ENCODE assay signal across 8 cellular contexts in genomic region chr7:76582848-76583631, GRCh38. TPM values are rescaled to one million over a fixed set of nuclear protein-coding genes. Genes with fewer than 3 reads are reported as not detected.
DNase-seq lines count a peak whose midpoint lies in the region; ATAC-seq and TF ChIP-seq lines count a peak whose summit lies in the region.
"Not testable (repeated sequence)": the region's sequence is repeated elsewhere in the genome, so short reads cannot be mapped to it uniquely, and the experiment has no call there.

No MANE protein-coding gene starts in this region.

- peak overlapping the region; percentile 65 for H3K4me3 Mint-ChIP-seq in T-helper 2 cell treated with Interferon-gamma antibody and Interleukin-4, amounts not matched to agents 5 μg/mL and 100 μg/mL, for 36 hours

- not testable (repeated sequence) for H3K9me3 ChIP-seq in adipocyte (ENCODE audit: control insufficient read depth, low read length); esophagus muscularis mucosa; psoas muscle; transverse colon

- H3K27ac Mint-ChIP-seq in T-helper 2 cell treated with Interferon-gamma antibody and Interleukin-4, amounts not matched to agents 5 μg/mL and 100 μg/mL, for 36 hours: peak overlapping the region; percentile 80

- peak overlapping the region; percentile 62 for H3K9ac ChIP-seq in adipocyte (ENCODE audit: low read length)

- H3K27ac ChIP-seq in esophagus muscularis mucosa (replicated peaks in 1 of 4) (peak overlapping the region; percentile 69 to 84 (median 80)), psoas muscle (peak overlapping the region; percentile 77), transverse colon (peak overlapping the region; percentile 79 to 90 (median 85))

- in situ Hi-C loops in transverse colon (cut with MboI; ENCODE audit: low pct_ligation_motif_present in 1 of 4, low pct_unique_long_range_greater_than_20kb in 1 of 4, low sequenced_read_pairs in 3 of 4): not testable (repeated sequence)

- H3K4me3 ChIP-seq in adipocyte (ENCODE audit: low read length): peak overlapping the region; percentile 63
- H3K4me3 ChIP-seq in esophagus muscularis mucosa, psoas muscle, transverse colon: not testable (repeated sequence)

- 11% methylated on average over 2 of the region's 2 CpGs for WGBS in esophagus muscularis mucosa
- WGBS in psoas muscle, 3 donors: 35 to 48% (median 42%) methylated on average over 1 of the region's 2 CpGs
- 14 to 21% methylated on average over 1 to 2 of the region's 2 CpGs for WGBS in transverse colon (ENCODE audit: low coverage in 1 of 2), 2 donors

- H3K27me3 Mint-ChIP-seq in T-helper 2 cell treated with Interferon-gamma antibody and Interleukin-4, amounts not matched to agents 5 μg/mL and 100 μg/mL, for 36 hours (ENCODE audit: low read depth): not testable (repeated sequence)

- not testable (repeated sequence) for TF ChIP-seq POLR2A in esophagus muscularis mucosa (IDR thresholded peaks at IDR 0.05; ENCODE audit: low read depth); transverse colon (IDR thresholded peaks at IDR 0.05)

- H3K36me3 ChIP-seq in adipocyte (ENCODE audit: control insufficient read depth, insufficient read depth, low read length, severe bottlenecking); esophagus muscularis mucosa; psoas muscle (ENCODE audit: insufficient read depth in 1 of 2, low read depth in 1 of 2); transverse colon: not testable (repeated sequence)

- peaks cover 38% of the 10 kb centered on the region for H3K4me1 Mint-ChIP-seq in T-helper 2 cell treated with Interferon-gamma antibody and Interleukin-4, amounts not matched to agents 5 μg/mL and 100 μg/mL, for 36 hours (ENCODE audit: low read depth)

- H3K36me3 Mint-ChIP-seq in T-helper 2 cell treated with Interferon-gamma antibody and Interleukin-4, amounts not matched to agents 5 μg/mL and 100 μg/mL, for 36 hours (ENCODE audit: low read depth): not testable (repeated sequence)

- TF ChIP-seq CTCF in esophagus muscularis mucosa (IDR thresholded peaks at IDR 0.05); psoas muscle (IDR thresholded peaks at IDR 0.05); transverse colon (IDR thresholded peaks at IDR 0.05): not testable (repeated sequence)

- DNase-seq in DMS79 (lab: John Stamatoyannopoulos, UW) (peak; percentile 69), NCI-H1092 treated with DMSO at 0.1 percent for 48 hours (lab: John Stamatoyannopoulos, UW) (peak; percentile 67), adipocyte (ENCODE audit: low read depth) (peak; percentile 84), left colon (peak; percentile 72 to 88), psoas muscle (peak; percentile 75 to 80), transverse colon (peak; percentile 82)
- DNase-seq in T-helper 2 cell treated with Interferon-gamma antibody and Interleukin-4, amounts not matched to agents 5 μg/mL and 100 μg/mL, for 36 hours (ENCODE audit: low spot score); esophagus muscularis mucosa (ENCODE audit: extremely low spot score): not testable (repeated sequence)

- intact Hi-C loops in esophagus muscularis mucosa (cut with DNase I); left colon (cut with DNase I, micrococcal nuclease); psoas muscle (cut with DNase I); transverse colon (cut with DNase I; ENCODE audit: low total_unique reads): not testable (repeated sequence)

- peak; percentile 96 for ATAC-seq in left colon
- ATAC-seq in psoas muscle: peak; percentile 98 to 100 (median 100)

- H3K27me3 ChIP-seq in adipocyte (replicated peaks; ENCODE audit: control insufficient read depth, insufficient read depth, low read length); esophagus muscularis mucosa; psoas muscle (ENCODE audit: insufficient read depth in 3 of 3, low read length in 2 of 3); transverse colon: not testable (repeated sequence)

- not testable (repeated sequence) for H3K9me3 Mint-ChIP-seq in T-helper 2 cell treated with Interferon-gamma antibody and Interleukin-4, amounts not matched to agents 5 μg/mL and 100 μg/mL, for 36 hours

- H3K4me1 ChIP-seq in adipocyte (ENCODE audit: control insufficient read depth, insufficient read depth, low read length) (peaks cover 22% of the 10 kb centered on the region), esophagus muscularis mucosa (peaks cover 20 to 40% (median 30%) of the 10 kb centered on the region in 4 donors), psoas muscle (peaks cover 27% of the 10 kb centered on the region), transverse colon (peaks cover 6 to 53% (median 11%) of the 10 kb centered on the region in 4 donors)

- not testable (repeated sequence) for TF ChIP-seq EP300 in esophagus muscularis mucosa (IDR thresholded peaks at IDR 0.05); transverse colon (IDR thresholded peaks at IDR 0.05; ENCODE audit: low read depth)

RNA-seq across cellular contexts. Expression of gene SPDYE16, which starts 39.9 kb away (rescaled TPM):
- under 1 TPM in 1 of 4 donors, not detected in 3; 0.19 TPM for total RNA-seq in esophagus muscularis mucosa
- under 1 TPM in 1 of 2 donors, not detected in 1; 0.12 TPM for total RNA-seq in left colon
- total RNA-seq in psoas muscle: under 1 TPM in 3 of 4 donors, not detected in 1; 0.40 to 0.60 (median 0.44) TPM
- under 1 TPM; 0.04 to 0.13 (median 0.10) TPM for polyA plus RNA-seq in psoas muscle
- not detected for total RNA-seq in transverse colon

RNA-seq across cellular contexts. Expression of gene POMZP3, which starts 44.0 kb away (rescaled TPM):
- 10 to 100 TPM in 2 of 4 donors, 1 to 10 TPM in 2; 4.9 to 16.4 (median 9.3) TPM for total RNA-seq in esophagus muscularis mucosa
- total RNA-seq in left colon: 1 to 10 TPM; 5.8 to 6.4 TPM
- 10 to 100 TPM in 2 of 4 donors, 1 to 10 TPM in 2; 3.5 to 30.5 (median 13.7) TPM for total RNA-seq in psoas muscle
- polyA plus RNA-seq in psoas muscle: 10 to 100 TPM in 2 of 3 donors, 1 to 10 TPM in 1; 3.7 to 19.1 (median 10.3) TPM
- 10 to 100 TPM in 2 of 4 donors, 1 to 10 TPM in 2; 1.5 to 38.2 (median 9.3) TPM for total RNA-seq in transverse colon
